Comparison of ENCODE assay signal across 18 cellular contexts in the genomic region with DNA sequence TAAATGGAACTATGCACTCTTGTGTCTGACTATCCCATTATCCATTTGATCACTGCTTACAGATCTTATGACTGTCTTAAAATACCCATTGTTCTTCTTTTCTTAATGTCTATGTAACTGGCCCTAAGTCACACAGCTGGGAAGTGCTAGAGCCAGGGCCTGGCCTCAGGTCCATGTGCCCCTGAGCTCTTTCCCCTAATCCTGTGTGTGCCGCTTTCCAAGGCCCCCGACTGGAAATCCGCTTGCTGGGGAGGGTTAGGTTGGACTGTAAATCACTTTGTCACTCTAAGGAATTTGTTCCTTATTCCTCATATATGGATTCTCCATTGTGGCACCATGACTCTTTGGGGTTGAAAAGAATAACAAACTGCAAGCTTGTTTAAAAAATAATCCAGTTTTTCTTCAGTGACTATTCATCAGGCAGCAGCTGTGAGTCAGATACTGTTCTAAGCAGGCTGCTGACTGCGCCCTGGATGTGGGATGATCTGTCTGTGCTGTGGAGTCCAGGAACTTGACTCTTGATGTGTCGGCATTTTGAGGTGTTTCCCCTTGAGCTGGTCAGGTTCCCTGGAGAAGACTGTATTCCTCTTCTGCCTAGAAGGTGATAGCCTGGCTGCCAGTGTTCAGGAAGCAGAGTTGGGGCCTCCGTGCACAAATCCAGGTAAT.
DNase-seq lines count a peak whose midpoint lies in the region; ATAC-seq and TF ChIP-seq lines count a peak whose summit lies in the region.
"Had no signal": no experiment of that assay in that cellular context is flagged by ENCODE, and none has a peak within 500 bp of the region (broad histone marks: within the 10 kb centered on the region; RNA-seq: fewer than 3 reads in every experiment).

No MANE protein-coding gene starts in this region.

- in situ Hi-C loops in Panc1 (cut with HindIII; ENCODE audit: low pct_unique_long_range_greater_than_20kb, low sequenced_read_pairs), result no loop called here

- H2AK5ac ChIP-seq in mesenchymal stem cell (ENCODE audit: low read length, severe bottlenecking), result no peak overlapping the region

- WGBS in mesenchymal stem cell, result 57% methylated on average over 4 of the region's 6 CpGs

- no peak overlapping the region for H4K91ac ChIP-seq in mesenchymal stem cell (ENCODE audit: low read length)

- no peak overlapping the region for H3K4me3 ChIP-seq in Panc1 (ENCODE audit: low read depth in 2 of 2, low read length in 2 of 2)
- no peak overlapping the region for H3K4me3 ChIP-seq in mesenchymal stem cell (ENCODE audit: insufficient read depth in 1 of 2, low read depth in 1 of 2, low read length in 2 of 2)
- H3K4me3 ChIP-seq: lung, neural progenitor cell, right lobe of liver, transverse colon had no signal

- TF ChIP-seq CTCF in Panc1 (IDR thresholded peaks at IDR 0.05) (no peak), GM20000 (IDR thresholded peaks at IDR 0.05; ENCODE audit: extremely low read depth, missing control alignments) (no peak)

- H3K9me3 ChIP-seq in Panc1 (ENCODE audit: control insufficient read depth, insufficient read depth, low read depth, low read length) (no peaks in the 10 kb centered on the region), mesenchymal stem cell (ENCODE audit: control insufficient read depth, low read length) (no peaks in the 10 kb centered on the region)
- H3K9me3 ChIP-seq: Caco-2, right lobe of liver, transverse colon had no signal

- no peak overlapping the region for H2AFZ ChIP-seq in mesenchymal stem cell (ENCODE audit: low read depth, low read length)
- H2AFZ ChIP-seq: neural progenitor cell had no signal

- H3K4me1 ChIP-seq in Panc1 (ENCODE audit: control insufficient read depth, insufficient read depth, low read length), result peaks cover 10% of the 10 kb centered on the region
- peaks cover 6% of the 10 kb centered on the region for H3K4me1 ChIP-seq in mesenchymal stem cell (ENCODE audit: control insufficient read depth, insufficient read depth, low read depth, low read length)
- H3K4me1 ChIP-seq: neural progenitor cell, right lobe of liver, transverse colon had no signal

- H3K9me3 Mint-ChIP-seq in activated CD4-positive, alpha-beta memory T cell treated with anti-CD3 and anti-CD28 coated beads for 36 hours, result no peaks in the 10 kb centered on the region
- H3K9me3 Mint-ChIP-seq: neural progenitor cell had no signal

- BruUV-seq in Panc1 (replicated peaks; lab: Mats Ljungman, UMichigan), result no TSS peak

- peaks cover 4% of the 10 kb centered on the region for H3K79me1 ChIP-seq in mesenchymal stem cell (replicated peaks; ENCODE audit: low read length, poor library complexity, severe bottlenecking)

- no peak overlapping the region for H2BK120ac ChIP-seq in mesenchymal stem cell (ENCODE audit: low read depth, low read length)

- no peaks in the 10 kb centered on the region for H3K4me1 Mint-ChIP-seq in activated CD4-positive, alpha-beta memory T cell treated with anti-CD3 and anti-CD28 coated beads for 36 hours (ENCODE audit: low read depth)

- no peak overlapping the region for H3K4ac ChIP-seq in mesenchymal stem cell (ENCODE audit: low read depth in 1 of 2, low read length in 2 of 2)

- H3K27ac ChIP-seq in Panc1 (ENCODE audit: low read length), result peak overlapping the region; percentile 7; the same call in 1 of the 2 replicates
- H3K27ac ChIP-seq in epithelial cell of prostate, result no peak overlapping the region
- peak overlapping the region; percentile 41 for H3K27ac ChIP-seq in mesenchymal stem cell (ENCODE audit: low read length, poor library complexity, severe bottlenecking)
- H3K27ac ChIP-seq: neural progenitor cell, right lobe of liver, transverse colon had no signal

- no peak overlapping the region for H3K23ac ChIP-seq in mesenchymal stem cell (ENCODE audit: low read length in 2 of 2)

- H3K4me3 Mint-ChIP-seq in activated CD4-positive, alpha-beta memory T cell treated with anti-CD3 and anti-CD28 coated beads for 36 hours, result no peak overlapping the region
- H3K4me3 Mint-ChIP-seq: activated naive CD8-positive, alpha-beta T cell; neural progenitor cell had no signal

- intact Hi-C loops in Panc1 (cut with micrococcal nuclease; ENCODE audit: unreplicated experiment), result no loop called here
- intact Hi-C loops in activated CD4-positive, alpha-beta memory T cell treated with anti-CD3 and anti-CD28 coated beads for 36 hours (cut with micrococcal nuclease), result no loop called here

- H3K27me3 ChIP-seq in Panc1 (ENCODE audit: control insufficient read depth, insufficient read depth, low read length) (no peaks in the 10 kb centered on the region), mesenchymal stem cell (ENCODE audit: control insufficient read depth in 1 of 2, insufficient read depth in 1 of 2, low read length in 2 of 2) (no peaks in the 10 kb centered on the region)
- H3K27me3 ChIP-seq: neural progenitor cell, right lobe of liver, transverse colon had no signal

- no peak overlapping the region for H2BK5ac ChIP-seq in mesenchymal stem cell (ENCODE audit: low read depth, low read length, poor library complexity, severe bottlenecking)

- H3K27ac Mint-ChIP-seq in activated CD4-positive, alpha-beta memory T cell treated with anti-CD3 and anti-CD28 coated beads for 36 hours, result no peak overlapping the region
- H3K27ac Mint-ChIP-seq: activated naive CD8-positive, alpha-beta T cell; neural progenitor cell had no signal

- no peaks in the 10 kb centered on the region for H3K27me3 Mint-ChIP-seq in activated CD4-positive, alpha-beta memory T cell treated with anti-CD3 and anti-CD28 coated beads for 36 hours
- H3K27me3 Mint-ChIP-seq: activated naive CD8-positive, alpha-beta T cell had no signal

- H2BK15ac ChIP-seq in mesenchymal stem cell (ENCODE audit: low read depth, poor library complexity, severe bottlenecking), result no peak overlapping the region

- H3K36me3 Mint-ChIP-seq in activated CD4-positive, alpha-beta memory T cell treated with anti-CD3 and anti-CD28 coated beads for 36 hours, result no peaks in the 10 kb centered on the region
- H3K36me3 Mint-ChIP-seq: activated naive CD8-positive, alpha-beta T cell; neural progenitor cell had no signal

- H3K9ac ChIP-seq in mesenchymal stem cell (ENCODE audit: low read length), result peak overlapping the region; percentile 50
- H3K9ac ChIP-seq: neural progenitor cell had no signal

- peak overlapping the region; percentile 74 for H4K8ac ChIP-seq in mesenchymal stem cell (ENCODE audit: low read length)

- H3K4me2 ChIP-seq in mesenchymal stem cell (ENCODE audit: low read length, poor library complexity, severe bottlenecking), result no peak overlapping the region
- H3K4me2 ChIP-seq: neural progenitor cell had no signal

- POLR2A ChIA-PET in Panc1 (lab: Charles Lee), result no interaction called here
- POLR2A ChIA-PET in activated CD4-positive, alpha-beta memory T cell treated with anti-CD3 and anti-CD28 coated beads for 36 hours (lab: Charles Lee), result no interaction called here

- no peak overlapping the region for H2BK12ac ChIP-seq in mesenchymal stem cell (ENCODE audit: low read length in 2 of 2)

- H3K36me3 ChIP-seq in Panc1 (ENCODE audit: control insufficient read depth, insufficient read depth, low read length), result no peaks in the 10 kb centered on the region
- no peaks in the 10 kb centered on the region for H3K36me3 ChIP-seq in mesenchymal stem cell (ENCODE audit: control insufficient read depth in 1 of 2, insufficient read depth in 2 of 2, low read depth in 1 of 2, low read length in 2 of 2)
- H3K36me3 ChIP-seq: neural progenitor cell, right lobe of liver, transverse colon had no signal

- ATAC-seq in Panc1 (0 out of 2 replicates have a peak, but pooled peaks have one; percentile 44), GM18861 (IDR thresholded peaks at IDR 0.05; ENCODE audit: unreplicated experiment) (no peak)
- ATAC-seq: right lobe of liver had no signal

- peak; percentile 68 for DNase-seq in Daoy (ENCODE audit: low read depth)
- no peak for DNase-seq in Panc1 (ENCODE audit: low read depth, low spot score)
- peak; percentile 5 for DNase-seq in epithelial cell of prostate (ENCODE audit: low read depth, low spot score)
- DNase-seq in mesenchymal stem cell, result peak; percentile 66
- DNase-seq in GM20000 (ENCODE audit: low spot score), result no peak
- DNase-seq in activated CD4-positive, alpha-beta memory T cell treated with anti-CD3 and anti-CD28 coated beads for 36 hours, result no peak
- no peak for DNase-seq in anterior cingulate cortex (lab: John Stamatoyannopoulos, UW)
- DNase-seq: Caco-2; erythroblast; NCI-H2029 treated with DMSO at 0.1 percent for 48 hours; NCI-H526 treated with DMSO at 0.1 percent for 48 hours; right lobe of liver; stimulated activated CD4-positive, alpha-beta T cell treated with anti-CD3 and anti-CD28 coated beads, Interleukin-4, amount 100 ng/mL, for 1 hour; transverse colon had no signal

- CTCF ChIA-PET in Panc1 (lab: Charles Lee), result no interaction called here
- CTCF ChIA-PET in activated CD4-positive, alpha-beta memory T cell treated with anti-CD3 and anti-CD28 coated beads for 36 hours (lab: Charles Lee), result no interaction called here

- H3K18ac ChIP-seq in mesenchymal stem cell (ENCODE audit: low read depth in 1 of 2, low read length in 2 of 2), result peak overlapping the region in 1 of 2 experiments; percentile 37

- H3K14ac ChIP-seq in mesenchymal stem cell (ENCODE audit: low read length in 2 of 2), result no peak overlapping the region

Comparison
In these comparisons a context has a peak if more than half of its experiments do, and no peak if none do; other contexts are left out.
1. DNase-seq: peak in Daoy (single experiment), epithelial cell of prostate (single experiment) and mesenchymal stem cell (single experiment); none in Panc1 (single experiment), GM20000 (single experiment), activated CD4-positive, alpha-beta memory T cell treated with anti-CD3 and anti-CD28 coated beads for 36 hours (single experiment) and anterior cingulate cortex (0 of 58).